In genomic region chr2:126862730-126863129, GRCh38 we compare ENCODE assay signal across 23 cellular contexts. TPM values are rescaled to one million over a fixed set of nuclear protein-coding genes. Genes with fewer than 3 reads are reported as not detected.
"Had no signal": no experiment of that assay in that cellular context is flagged by ENCODE, and none has a peak within 500 bp of the region (broad histone marks: within the 10 kb centered on the region; RNA-seq: fewer than 3 reads in every experiment).

No MANE protein-coding gene starts in this region.

- H3K4me3 ChIP-seq: adrenal gland, PC-9 had no signal

- ATAC-seq: T-helper 17 cell had no signal

- H3K9me3 ChIP-seq: adrenal gland had no signal

- DNase-seq: activated B cell treated with CpG ODN at 0.5 μM for 24 hours; activated CD4-positive, alpha-beta memory T cell treated with anti-CD3 and anti-CD28 coated beads, Interleukin-2, amount 10 ng/mL, durations not matched to agents 7 days and 5 days; activated CD4-positive, alpha-beta T cell treated with anti-CD3 and anti-CD28 coated beads for 1 hour; activated CD4-positive, alpha-beta T cell treated with anti-CD3 and anti-CD28 coated beads, Interleukin-2, amount 10 ng/mL, durations not matched to agents 7 days and 5 days; activated CD8-positive, alpha-beta memory T cell treated with anti-CD3 and anti-CD28 coated beads, Interleukin-2, amount 50 U/mL, for 48 hours; activated naive CD4-positive, alpha-beta T cell treated with anti-CD3 and anti-CD28 coated beads, Interleukin-2, amount 50 U/mL, for 16 hours; activated naive CD8-positive, alpha-beta T cell treated with anti-CD3 and anti-CD28 coated beads, Interleukin-2, amount 10 ng/mL, durations not matched to agents 7 days and 5 days; activated T-cell treated with anti-CD3 and anti-CD28 coated beads, Interleukin-2, amount 50 U/mL, for 1 hour; anterior cingulate cortex; caudate nucleus; KG1; NCI-H1048; NCI-H146; NCI-H187 treated with DMSO at 0.1 percent for 48 hours; NCI-H2081 treated with DMSO at 0.1 percent for 48 hours; NCI-H446; NCI-H524; PC-9; SIG-M5; T-helper 17 cell; T1000 had no signal

- H3K4me1 ChIP-seq: adrenal gland had no signal

- H3K27ac ChIP-seq: adrenal gland, PC-9 had no signal

- H3K27me3 ChIP-seq: adrenal gland had no signal

- H3K36me3 ChIP-seq: adrenal gland had no signal

RNA-seq across cellular contexts. Expression of gene TEX51, which starts 36.0 kb away (rescaled TPM):
- total RNA-seq: activated B cell treated with CpG ODN at 0.5 μM for 24 hours; activated CD4-positive, alpha-beta memory T cell treated with anti-CD3 and anti-CD28 coated beads, Interleukin-2, amount 10 ng/mL, durations not matched to agents 7 days and 5 days; activated CD4-positive, alpha-beta T cell treated with anti-CD3 and anti-CD28 coated beads, Interleukin-2, amount 10 ng/mL, durations not matched to agents 7 days and 5 days; activated naive CD8-positive, alpha-beta T cell treated with anti-CD3 and anti-CD28 coated beads, Interleukin-2, amount 10 ng/mL, durations not matched to agents 7 days and 5 days; adrenal gland; MCF 10A; PC-9; T-helper 17 cell had no signal
